12 cellular contexts compared by ENCODE assay signal in genomic region chr21:42616366-42617340, GRCh38. TPM values are rescaled to one million over a fixed set of nuclear protein-coding genes. Genes with fewer than 3 reads are reported as not detected.
DNase-seq lines count a peak whose midpoint lies in the region; ATAC-seq and TF ChIP-seq lines count a peak whose summit lies in the region.
"Had no signal": no experiment of that assay in that cellular context is flagged by ENCODE, and none has a peak within 500 bp of the region (broad histone marks: within the 10 kb centered on the region; RNA-seq: fewer than 3 reads in every experiment).

No MANE protein-coding gene starts in this region.

- no peak overlapping the region for H3K27ac Mint-ChIP-seq in CD8-positive, alpha-beta T cell
- H3K27ac Mint-ChIP-seq in activated naive CD4-positive, alpha-beta T cell treated with anti-CD3 and anti-CD28 coated beads, Interleukin-2, amount 10 ng/mL, durations not matched to agents 7 days and 5 days, result no peak overlapping the region
- H3K27ac Mint-ChIP-seq in neural progenitor cell, result no peak overlapping the region
- H3K27ac Mint-ChIP-seq: stimulated activated naive B cell treated with anti-CD40 and anti-IgM and Interleukin-4, amounts not matched to agents 10 μg/mL and 1 μg/mL and 100 μg/mL, for 72 hours; T-helper 1 cell treated with Interleukin-12 subunit alpha and Interleukin-12 subunit beta and Interleukin-4 antibody, amounts not matched to agents 30 μg/mL and 1 μg/mL, for 36 hours had no signal

- BruUV-seq in A673 (replicated peaks; lab: Mats Ljungman, UMichigan) (no TSS peak), OCI-LY7 (replicated peaks; lab: Mats Ljungman, UMichigan) (no TSS peak)

- no peak overlapping the region for H3K9ac ChIP-seq in neural progenitor cell

- no peaks in the 10 kb centered on the region for H4K20me1 ChIP-seq in neural progenitor cell (ENCODE audit: low read depth)
- H4K20me1 ChIP-seq in OCI-LY7 (ENCODE audit: insufficient read depth, low read length), result no peaks in the 10 kb centered on the region

- H3K27ac ChIP-seq in A673 (ENCODE audit: low read depth, low read length, poor library complexity, severe bottlenecking), result no peak overlapping the region
- no peak overlapping the region for H3K27ac ChIP-seq in CD8-positive, alpha-beta T cell (ENCODE audit: low read depth, low read length)
- no peak overlapping the region for H3K27ac ChIP-seq in neural progenitor cell
- H3K27ac ChIP-seq in OCI-LY7 (ENCODE audit: low read depth, low read length, poor library complexity, severe bottlenecking), result no peak overlapping the region

- TF ChIP-seq CTCF in A673 (conservative IDR thresholded peaks at IDR 0.05; ENCODE audit: low read depth, low read length), result no peak
- no peak for TF ChIP-seq CTCF in CD8-positive, alpha-beta T cell (IDR thresholded peaks at IDR 0.05)
- TF ChIP-seq CTCF in neural progenitor cell (IDR thresholded peaks at IDR 0.05), result no peak
- no peak for TF ChIP-seq CTCF in OCI-LY7 (conservative IDR thresholded peaks at IDR 0.05; ENCODE audit: low read length)

- peaks cover 9% of the 10 kb centered on the region for H3F3A ChIP-seq in neural progenitor cell (ENCODE audit: low read depth)

- POLR2A ChIA-PET in A673 (lab: Charles Lee; ENCODE audit: low non-redundant PET), result no interaction called here
- POLR2A ChIA-PET in CD8-positive, alpha-beta T cell (lab: Charles Lee), result interaction anchor here (0.6 kb wide), 1 partner anchor 203 kb away, joined by 3 read pairs; no protein-coding TSS in a partner anchor
- POLR2A ChIA-PET in OCI-LY7 (lab: Charles Lee), result no interaction called here

- H3K9me3 ChIP-seq in A673 (ENCODE audit: low read depth, low read length, poor library complexity, severe bottlenecking) (no peaks in the 10 kb centered on the region), neural progenitor cell (ENCODE audit: low read depth) (no peaks in the 10 kb centered on the region), OCI-LY7 (ENCODE audit: low read length) (no peaks in the 10 kb centered on the region)
- no peaks in the 10 kb centered on the region for H3K9me3 ChIP-seq in CD8-positive, alpha-beta T cell (ENCODE audit: low read length)

- intact Hi-C loops in A673 (cut with micrococcal nuclease; ENCODE audit: unreplicated experiment) (no loop called here), OCI-LY7 (cut with micrococcal nuclease; ENCODE audit: unreplicated experiment) (loop anchor here (10.0 kb wide), 1 partner anchor 52 kb away; no protein-coding TSS in a partner anchor)
- intact Hi-C loops in CD8-positive, alpha-beta T cell (cut with DNase I, micrococcal nuclease), result loop anchor here in 1 of 2 experiments (10.0 kb wide), 1 partner anchor 68 kb away; no protein-coding TSS in a partner anchor

- H3K36me3 ChIP-seq in A673 (ENCODE audit: insufficient read depth, low read length, poor library complexity, severe bottlenecking), result no peaks in the 10 kb centered on the region
- no peaks in the 10 kb centered on the region for H3K36me3 ChIP-seq in CD8-positive, alpha-beta T cell (ENCODE audit: insufficient read depth, low read length)
- no peaks in the 10 kb centered on the region for H3K36me3 ChIP-seq in neural progenitor cell
- H3K36me3 ChIP-seq in OCI-LY7 (ENCODE audit: insufficient read depth, low read length), result no peaks in the 10 kb centered on the region

- H3K36me3 Mint-ChIP-seq in CD8-positive, alpha-beta T cell, result no peaks in the 10 kb centered on the region
- H3K36me3 Mint-ChIP-seq in activated naive CD4-positive, alpha-beta T cell treated with anti-CD3 and anti-CD28 coated beads, Interleukin-2, amount 10 ng/mL, durations not matched to agents 7 days and 5 days, result no peaks in the 10 kb centered on the region
- H3K36me3 Mint-ChIP-seq in neural progenitor cell, result no peaks in the 10 kb centered on the region
- H3K36me3 Mint-ChIP-seq: stimulated activated naive B cell treated with anti-CD40 and anti-IgM and Interleukin-4, amounts not matched to agents 10 μg/mL and 1 μg/mL and 100 μg/mL, for 72 hours had no signal

- H3K79me2 ChIP-seq in neural progenitor cell (ENCODE audit: low read depth) (no peaks in the 10 kb centered on the region), OCI-LY7 (ENCODE audit: insufficient read depth, low read depth, low read length) (no peaks in the 10 kb centered on the region)

- CTCF ChIA-PET in A673 (lab: Charles Lee) (interaction anchor here (0.8 kb wide), 1 partner anchor 36 kb away, joined by 3 read pairs; no protein-coding TSS in a partner anchor), OCI-LY7 (lab: Charles Lee; ENCODE audit: unreplicated experiment) (no interaction called here)
- CTCF ChIA-PET in CD8-positive, alpha-beta T cell (lab: Charles Lee), result interaction anchor here (0.6 to 1.6 kb wide), 3 partner anchors 23 to 217 kb away, joined by 3 to 5 read pairs (median 3); no protein-coding TSS in a partner anchor
- CTCF ChIA-PET in activated naive CD4-positive, alpha-beta T cell treated with anti-CD3 and anti-CD28 coated beads, Interleukin-2, amount 10 ng/mL, durations not matched to agents 7 days and 5 days (lab: Charles Lee), result interaction anchor here (0.7 to 1.0 kb wide), 2 partner anchors 24 to 80 kb away, joined by 3 read pairs; no protein-coding TSS in a partner anchor

- peak; percentile 30 for ATAC-seq in CD8-positive, alpha-beta T cell
- ATAC-seq in GM18511 (IDR thresholded peaks at IDR 0.05; ENCODE audit: unreplicated experiment) (no peak), esophagus mucosa (no peak)

- H2AFZ ChIP-seq in neural progenitor cell (replicated peaks) (peak overlapping the region; percentile 70), OCI-LY7 (ENCODE audit: low read length) (no peak overlapping the region)

- H3K4me3 Mint-ChIP-seq in CD8-positive, alpha-beta T cell, result no peak overlapping the region
- H3K4me3 Mint-ChIP-seq in activated naive CD4-positive, alpha-beta T cell treated with anti-CD3 and anti-CD28 coated beads, Interleukin-2, amount 10 ng/mL, durations not matched to agents 7 days and 5 days, result no peak overlapping the region
- no peak overlapping the region for H3K4me3 Mint-ChIP-seq in neural progenitor cell
- H3K4me3 Mint-ChIP-seq: stimulated activated naive B cell treated with anti-CD40 and anti-IgM and Interleukin-4, amounts not matched to agents 10 μg/mL and 1 μg/mL and 100 μg/mL, for 72 hours; T-helper 1 cell treated with Interleukin-12 subunit alpha and Interleukin-12 subunit beta and Interleukin-4 antibody, amounts not matched to agents 30 μg/mL and 1 μg/mL, for 36 hours had no signal

- H3K27me3 ChIP-seq in A673 (replicated peaks; ENCODE audit: insufficient read depth, low read depth, low read length, poor library complexity), result no peaks in the 10 kb centered on the region
- H3K27me3 ChIP-seq in CD8-positive, alpha-beta T cell (ENCODE audit: insufficient read depth, low read length), result no peaks in the 10 kb centered on the region
- no peaks in the 10 kb centered on the region for H3K27me3 ChIP-seq in neural progenitor cell

- peaks cover 3% of the 10 kb centered on the region for H3K27me3 Mint-ChIP-seq in CD8-positive, alpha-beta T cell (ENCODE audit: low read depth)
- H3K27me3 Mint-ChIP-seq in activated naive CD4-positive, alpha-beta T cell treated with anti-CD3 and anti-CD28 coated beads, Interleukin-2, amount 10 ng/mL, durations not matched to agents 7 days and 5 days, result peaks cover 41% of the 10 kb centered on the region
- peaks cover 11% of the 10 kb centered on the region for H3K27me3 Mint-ChIP-seq in neural progenitor cell (ENCODE audit: insufficient read depth, low read depth)

- H3K4me1 Mint-ChIP-seq in CD8-positive, alpha-beta T cell (ENCODE audit: low read depth), result peaks cover 6% of the 10 kb centered on the region
- peaks cover 5% of the 10 kb centered on the region for H3K4me1 Mint-ChIP-seq in activated naive CD4-positive, alpha-beta T cell treated with anti-CD3 and anti-CD28 coated beads, Interleukin-2, amount 10 ng/mL, durations not matched to agents 7 days and 5 days
- H3K4me1 Mint-ChIP-seq in neural progenitor cell, result peaks cover 19% of the 10 kb centered on the region
- H3K4me1 Mint-ChIP-seq: stimulated activated naive B cell treated with anti-CD40 and anti-IgM and Interleukin-4, amounts not matched to agents 10 μg/mL and 1 μg/mL and 100 μg/mL, for 72 hours had no signal

- H3K4me1 ChIP-seq in A673 (ENCODE audit: insufficient read depth, low read length, poor library complexity, severe bottlenecking) (no peaks in the 10 kb centered on the region), neural progenitor cell (peaks cover 10% of the 10 kb centered on the region), OCI-LY7 (ENCODE audit: insufficient read depth, low read length, poor library complexity, severe bottlenecking) (no peaks in the 10 kb centered on the region)
- peaks cover 37% of the 10 kb centered on the region for H3K4me1 ChIP-seq in CD8-positive, alpha-beta T cell (ENCODE audit: insufficient read depth, low read length)

- peak overlapping the region; percentile 26 for H3K4me3 ChIP-seq in A673 (ENCODE audit: low read depth, low read length, poor library complexity, severe bottlenecking)
- peak overlapping the region; percentile 32 for H3K4me3 ChIP-seq in CD8-positive, alpha-beta T cell (ENCODE audit: low read depth, low read length)
- no peak overlapping the region for H3K4me3 ChIP-seq in neural progenitor cell
- no peak overlapping the region for H3K4me3 ChIP-seq in OCI-LY7 (ENCODE audit: low read depth, low read length, poor library complexity, severe bottlenecking)

- H3K9me3 Mint-ChIP-seq in CD8-positive, alpha-beta T cell, result peaks cover 3% of the 10 kb centered on the region
- peaks cover 5% of the 10 kb centered on the region for H3K9me3 Mint-ChIP-seq in activated naive CD4-positive, alpha-beta T cell treated with anti-CD3 and anti-CD28 coated beads, Interleukin-2, amount 10 ng/mL, durations not matched to agents 7 days and 5 days
- H3K9me3 Mint-ChIP-seq in neural progenitor cell, result peaks cover 7% of the 10 kb centered on the region

- no peaks in the 10 kb centered on the region for H3K9me2 ChIP-seq in OCI-LY7 (ENCODE audit: insufficient read depth, low read length)

- H3K4me2 ChIP-seq in neural progenitor cell (no peak overlapping the region), OCI-LY7 (ENCODE audit: low read length) (no peak overlapping the region)

- no peak for DNase-seq in A673 (ENCODE audit: low spot score)
- DNase-seq in CD8-positive, alpha-beta T cell, result peak in 5 of 7 experiments; percentile 19 to 64 (median 30)
- DNase-seq in activated naive CD4-positive, alpha-beta T cell treated with anti-CD3 and anti-CD28 coated beads, Interleukin-2, amount 10 ng/mL, durations not matched to agents 7 days and 5 days, result peak; percentile 70
- DNase-seq in neural progenitor cell (ENCODE audit: low spot score), result no peak
- no peak for DNase-seq in NCI-H2196 treated with DMSO at 0.1 percent for 48 hours (lab: John Stamatoyannopoulos, UW; ENCODE audit: unreplicated experiment)
- no peak for DNase-seq in OCI-LY7 (ENCODE audit: low spot score)
- DNase-seq: NCI-H2171; OCI-M1; stimulated activated naive B cell treated with anti-CD40 and anti-IgM and Interleukin-4, amounts not matched to agents 10 μg/mL and 1 μg/mL and 100 μg/mL, for 72 hours had no signal

RNA-seq across cellular contexts. Expression of gene PDE9A, which starts 36.8 kb away (rescaled TPM):
- total RNA-seq in A673 (2021) (14.3 and 19.2 TPM in 2 replicates), neural progenitor cell (ENCODE audit: low replicate concordance) (40.2 and 41.0 TPM in 2 replicates), esophagus mucosa (1.8 TPM), OCI-LY7 (2022) (20.3 and 22.4 TPM in 2 replicates)
- total RNA-seq in CD8-positive, alpha-beta T cell, result 10 to 100 TPM; 11.2 to 12.2 TPM
- total RNA-seq in OCI-LY7 (2014; rRNA removed; shearing (Covaris generic)), result 8.0 and 11.4 TPM in 2 replicates

Comparison
In these comparisons a context has a peak if more than half of its experiments do, and no peak if none do; other contexts are left out.
1. DNase-seq: peak in CD8-positive, alpha-beta T cell (5 of 7) and activated naive CD4-positive, alpha-beta T cell treated with anti-CD3 and anti-CD28 coated beads, Interleukin-2, amount 10 ng/mL, durations not matched to agents 7 days and 5 days (single experiment); none in A673 (single experiment), neural progenitor cell (single experiment), NCI-H2196 treated with DMSO at 0.1 percent for 48 hours (single experiment) and OCI-LY7 (single experiment).
2. H3K4me3 ChIP-seq: peak in A673 (single experiment) and CD8-positive, alpha-beta T cell (single experiment); none in neural progenitor cell (single experiment) and OCI-LY7 (single experiment).